In genomic region chr5:119397518-119398380, GRCh38 we compare ENCODE assay signal across 8 cellular contexts. TPM values are rescaled to one million over a fixed set of nuclear protein-coding genes. Genes with fewer than 3 reads are reported as not detected.
A peak's percentile ranks its signal among the peaks of the same experiment; 100 is the strongest.
DNase-seq lines count a peak whose midpoint lies in the region; ATAC-seq and TF ChIP-seq lines count a peak whose summit lies in the region.

No MANE protein-coding gene starts in this region.

- H3K36me3 Mint-ChIP-seq in activated naive CD8-positive, alpha-beta T cell treated with anti-CD3 and anti-CD28 coated beads for 36 hours, result peaks cover 59% of the 10 kb centered on the region

- in situ Hi-C loops in Caki2 (cut with HindIII; ENCODE audit: low pct_unique_long_range_greater_than_20kb, low sequenced_read_pairs), result no loop called here
- in situ Hi-C loops in G401 (cut with HindIII; ENCODE audit: low sequenced_read_pairs), result no loop called here

- no peaks in the 10 kb centered on the region for H3K27me3 Mint-ChIP-seq in activated naive CD8-positive, alpha-beta T cell treated with anti-CD3 and anti-CD28 coated beads for 36 hours

- H3K27ac Mint-ChIP-seq in activated naive CD8-positive, alpha-beta T cell treated with anti-CD3 and anti-CD28 coated beads for 36 hours, result peak overlapping the region; percentile 94

- peaks cover 4% of the 10 kb centered on the region for H3K9me3 Mint-ChIP-seq in activated naive CD8-positive, alpha-beta T cell treated with anti-CD3 and anti-CD28 coated beads for 36 hours

- ATAC-seq in GM19438 (IDR thresholded peaks at IDR 0.05; ENCODE audit: low read depth, unreplicated experiment) (peak; percentile 38), HG03432 (IDR thresholded peaks at IDR 0.05; ENCODE audit: unreplicated experiment) (peak; percentile 71)

- peak overlapping the region; percentile 56 for H3K4me3 Mint-ChIP-seq in activated naive CD8-positive, alpha-beta T cell treated with anti-CD3 and anti-CD28 coated beads for 36 hours

- no peak for TF ChIP-seq CTCF in retinal pigment epithelial cell (conservative IDR thresholded peaks at IDR 0.05; ENCODE audit: low read depth, low read length)

- DNase-seq in Caki2 (ENCODE audit: low read depth) (peak; percentile 55), retinal pigment epithelial cell (ENCODE audit: low read depth) (peak; percentile 21), COR-L47 (lab: John Stamatoyannopoulos, UW) (no peak), G401 (ENCODE audit: low spot score) (no peak)
- peak; percentile 51 for DNase-seq in activated naive CD8-positive, alpha-beta T cell treated with anti-CD3 and anti-CD28 coated beads for 36 hours
- DNase-seq in stimulated activated CD4-positive, alpha-beta T cell treated with anti-CD3 and anti-CD28 coated beads, Interleukin-4, amount 100 ng/mL, for 1 hour, result no peak

- H3K4me3 ChIP-seq in retinal pigment epithelial cell (ENCODE audit: low read length), result no peak overlapping the region

- peaks cover 76% of the 10 kb centered on the region for H3K4me1 Mint-ChIP-seq in activated naive CD8-positive, alpha-beta T cell treated with anti-CD3 and anti-CD28 coated beads for 36 hours

RNA-seq across cellular contexts. Expression of gene TNFAIP8, which starts 41.9 kb away (rescaled TPM):
- 26.9 and 30.7 TPM in 2 replicates for total RNA-seq in Caki2 (2014; rRNA removed; shearing (Covaris generic); ENCODE audit: low replicate concordance)
- total RNA-seq in activated naive CD8-positive, alpha-beta T cell treated with anti-CD3 and anti-CD28 coated beads for 36 hours, result 100 to 1,000 TPM; 176 to 178 TPM
- 22.6 and 39.4 TPM in 2 replicates for total RNA-seq in G401 (2014; rRNA removed; shearing (Covaris generic))

RNA-seq across cellular contexts. Expression of gene HSD17B4, which starts 54.5 kb away (rescaled TPM):
- total RNA-seq in Caki2 (2014; rRNA removed; shearing (Covaris generic); ENCODE audit: low replicate concordance), result 90.9 and 122 TPM in 2 replicates
- total RNA-seq in activated naive CD8-positive, alpha-beta T cell treated with anti-CD3 and anti-CD28 coated beads for 36 hours, result 10 to 100 TPM; 68.3 to 74.2 TPM
- total RNA-seq in G401 (2014; rRNA removed; shearing (Covaris generic)), result 175 and 203 TPM in 2 replicates

Comparison
In these comparisons a context has a peak if more than half of its experiments do, and no peak if none do; other contexts are left out.
1. DNase-seq: peak in Caki2 (single experiment), activated naive CD8-positive, alpha-beta T cell treated with anti-CD3 and anti-CD28 coated beads for 36 hours (single experiment) and retinal pigment epithelial cell (single experiment); none in COR-L47 (single experiment), G401 (single experiment) and stimulated activated CD4-positive, alpha-beta T cell treated with anti-CD3 and anti-CD28 coated beads, Interleukin-4, amount 100 ng/mL, for 1 hour (single experiment).